7 cellular contexts compared by ENCODE assay signal in the genomic region with DNA sequence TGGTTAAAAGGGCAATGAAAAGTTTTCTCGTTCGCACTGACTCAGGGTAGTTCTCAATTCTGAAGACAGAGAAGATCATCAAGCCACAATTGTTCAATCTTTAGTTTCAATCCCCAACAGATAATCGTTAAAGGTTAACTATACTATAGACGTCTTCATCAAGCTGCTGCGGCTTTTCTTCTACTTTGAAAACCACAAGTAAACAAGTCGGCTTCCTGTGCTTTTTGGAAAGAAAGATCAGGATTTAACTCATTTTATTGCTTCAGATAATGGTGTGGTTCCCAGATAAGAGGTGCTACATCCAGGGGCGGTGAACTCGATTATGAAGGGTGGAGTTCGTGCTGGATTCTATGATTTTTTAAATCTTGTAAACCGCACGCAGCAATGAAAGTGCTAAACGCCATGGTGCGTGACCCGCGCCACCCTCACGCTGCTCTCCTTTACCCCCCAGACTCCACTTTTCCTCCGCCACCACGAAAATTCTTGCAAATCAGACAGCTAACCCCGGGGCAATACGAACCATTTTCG.
DNase-seq lines count a peak whose midpoint lies in the region; ATAC-seq and TF ChIP-seq lines count a peak whose summit lies in the region.

No MANE protein-coding gene starts in this region.

- WGBS in iPS DF 6.9 (ENCODE audit: insufficient coverage, insufficient read length) = no CpG with 5 or more reads among the region's 21 CpGs

- H3K27me3 ChIP-seq in iPS DF 6.9 (ENCODE audit: control insufficient read depth, insufficient read depth, low read length) = no peaks in the 10 kb centered on the region

- TF ChIP-seq CTCF in GM20000 (IDR thresholded peaks at IDR 0.05; ENCODE audit: extremely low read depth, missing control alignments) = no peak
- no peak for TF ChIP-seq CTCF in VCaP (conservative IDR thresholded peaks at IDR 0.05)

- H3K27ac ChIP-seq in VCaP (peak overlapping the region; percentile 96), iPS DF 6.9 (ENCODE audit: low read length) (no peak overlapping the region)

- no peaks in the 10 kb centered on the region for H3K9me3 Mint-ChIP-seq in stimulated activated effector memory CD8-positive, alpha-beta T cell treated with anti-CD3 and anti-CD28 coated beads, Interleukin-12 subunit alpha, Interleukin-12 subunit beta, amount 100 ng/mL, for 72 hours

- H3K36me3 ChIP-seq in iPS DF 6.9 (ENCODE audit: control insufficient read depth, insufficient read depth, low read length) = no peaks in the 10 kb centered on the region

- ATAC-seq in HG03571 (IDR thresholded peaks at IDR 0.05; ENCODE audit: unreplicated experiment) = peak; percentile 56
- ATAC-seq in stimulated activated effector memory CD8-positive, alpha-beta T cell treated with anti-CD3 and anti-CD28 coated beads, Interleukin-12 subunit alpha, Interleukin-12 subunit beta, amount 100 ng/mL, for 72 hours = peak; percentile 69

- peak overlapping the region; percentile 81 for H3K4me3 Mint-ChIP-seq in stimulated activated effector memory CD8-positive, alpha-beta T cell treated with anti-CD3 and anti-CD28 coated beads, Interleukin-12 subunit alpha, Interleukin-12 subunit beta, amount 100 ng/mL, for 72 hours

- peak overlapping the region; percentile 80 for H3K4me3 ChIP-seq in GM08714 (ENCODE audit: low read length)
- peak overlapping the region; percentile 96; the same call in 1 of the 2 replicates for H3K4me3 ChIP-seq in iPS DF 6.9 (ENCODE audit: low read length)

- H3K4me1 Mint-ChIP-seq in stimulated activated effector memory CD8-positive, alpha-beta T cell treated with anti-CD3 and anti-CD28 coated beads, Interleukin-12 subunit alpha, Interleukin-12 subunit beta, amount 100 ng/mL, for 72 hours = peaks cover 38% of the 10 kb centered on the region

- H3K9me3 ChIP-seq in iPS DF 6.9 (ENCODE audit: control insufficient read depth, insufficient read depth, low read length) = no peaks in the 10 kb centered on the region

- peaks cover 4% of the 10 kb centered on the region for H3K36me3 Mint-ChIP-seq in stimulated activated effector memory CD8-positive, alpha-beta T cell treated with anti-CD3 and anti-CD28 coated beads, Interleukin-12 subunit alpha, Interleukin-12 subunit beta, amount 100 ng/mL, for 72 hours

- no peaks in the 10 kb centered on the region; the same call in 1 of the 2 replicates for H3K4me1 ChIP-seq in iPS DF 6.9 (ENCODE audit: control insufficient read depth, insufficient read depth, low read length)

- DNase-seq in GM20000 (ENCODE audit: low spot score) (peak; percentile 49), iPS DF 6.9 (ENCODE audit: low read depth, low spot score) (no peak)
- no peak for DNase-seq in stimulated activated effector memory CD8-positive, alpha-beta T cell treated with anti-CD3 and anti-CD28 coated beads, Interleukin-12 subunit alpha, Interleukin-12 subunit beta, amount 100 ng/mL, for 72 hours (ENCODE audit: low spot score in 2 of 2)
- DNase-seq in stimulated activated CD4-positive, alpha-beta T cell treated with anti-CD3 and anti-CD28 coated beads, Interleukin-4, amount 100 ng/mL, for 4 hours = no peak

- peak overlapping the region; percentile 92 for H3K27ac Mint-ChIP-seq in stimulated activated effector memory CD8-positive, alpha-beta T cell treated with anti-CD3 and anti-CD28 coated beads, Interleukin-12 subunit alpha, Interleukin-12 subunit beta, amount 100 ng/mL, for 72 hours
